Comparison of ENCODE assay signal across 8 cellular contexts in genomic region chr2:47402805-47403691, GRCh38. TPM values are rescaled to one million over a fixed set of nuclear protein-coding genes. Genes with fewer than 3 reads are reported as not detected.
DNase-seq lines count a peak whose midpoint lies in the region; TF ChIP-seq lines count a peak whose summit lies in the region.

Gene MSH2 (plus strand): TSS chr2:47403156. CDS start chr2:47403192, 36 bp downstream.

- no peaks in the 10 kb centered on the region for H3K27me3 ChIP-seq in neuron (ENCODE audit: insufficient read depth, low read length)

- H3K36me3 ChIP-seq in neuron (ENCODE audit: insufficient read depth, low read length) = peaks cover 12% of the 10 kb centered on the region

- peak; percentile 99 for DNase-seq in GM03348 (ENCODE audit: low spot score)
- peak; percentile 78 for DNase-seq in HFF-Myc (ENCODE audit: extremely low read depth, low read depth)
- peak; percentile 96 for DNase-seq in NAMALWA (ENCODE audit: low spot score)
- peak; percentile 94 for DNase-seq in SK-MEL-5 (ENCODE audit: low read depth, low spot score)
- peak; percentile 74 to 88 (median 76) for DNase-seq in activated naive CD4-positive, alpha-beta T cell (lab: John Stamatoyannopoulos, UW)
- DNase-seq in foreskin melanocyte = peak; percentile 80
- peak; percentile 71 for DNase-seq in stromal cell of bone marrow (ENCODE audit: low read depth)

- H3K4me1 ChIP-seq in neuron (ENCODE audit: insufficient read depth, low read length) = peaks cover 15% of the 10 kb centered on the region

- H3K9me3 ChIP-seq in neuron (ENCODE audit: low read length) = peaks cover 9% of the 10 kb centered on the region

- peak within 1 kb of the TSS; percentile 79 for H2AFZ ChIP-seq in neuron (ENCODE audit: low read depth, low read length)

- in situ Hi-C loops in SK-MEL-5 (cut with HindIII; ENCODE audit: low pct_unique_long_range_greater_than_20kb, low sequenced_read_pairs) = no loop called here

- H3K4me3 ChIP-seq in HFF-Myc (replicated peaks; ENCODE audit: low read depth, low read length) (peak within 1 kb of the TSS; percentile 76), neuron (ENCODE audit: low read length) (peak within 1 kb of the TSS; percentile 74)

- no peak for TF ChIP-seq CTCF in HFF-Myc (IDR thresholded peaks at IDR 0.05; ENCODE audit: low read depth, low read length, missing control alignments)

RNA-seq across cellular contexts. Expression of gene MSH2, which starts in this region (rescaled TPM):
- 46.3 and 46.9 TPM in 2 replicates for total RNA-seq in SK-MEL-5 (2014; rRNA removed; shearing (Covaris generic))
- 24.9 and 33.3 TPM in 2 replicates for polyA plus RNA-seq in SK-MEL-5 (2015; cell fraction: cytosol; rRNA removed)
- 17.9 and 19.3 TPM in 2 replicates for polyA plus RNA-seq in SK-MEL-5 (2015; cell fraction: nucleus; rRNA removed)

Comparison
In these comparisons a context has a peak if more than half of its experiments do, and no peak if none do; other contexts are left out.
1. Peak in every context shown above with its lines: DNase-seq and H3K4me3 ChIP-seq.